In genomic region chr7:70915067-70915466, GRCh38 we compare ENCODE assay signal across 31 cellular contexts.
"Had no signal": no experiment of that assay in that cellular context is flagged by ENCODE, and none has a peak within 500 bp of the region (broad histone marks: within the 10 kb centered on the region; RNA-seq: fewer than 3 reads in every experiment).

No MANE protein-coding gene starts in this region.

- FAIRE-seq: bronchial epithelial cell, TTC549 had no signal

- H3K4me3 ChIP-seq: ascending aorta, cardiac muscle cell had no signal

- H3K4me1 ChIP-seq: ascending aorta had no signal

- ATAC-seq: activated CD8-positive, alpha-beta T cell treated with anti-CD3 and anti-CD28 coated beads for 36 hours; activated naive CD8-positive, alpha-beta T cell treated with anti-CD3 and anti-CD28 coated beads, Interleukin-2, amount 50 U/mL, for 24 hours; activated T-cell treated with anti-CD3 and anti-CD28 coated beads, Interleukin-2, amount 50 U/mL, for 4 hours; activated T-cell treated with anti-CD3 and anti-CD28 coated beads, Interleukin-2, amount 50 U/mL, for 72 hours; activated T-helper 17 cell treated with anti-CD3 and anti-CD28 coated beads, Interleukin-2, amount 50 U/mL, for 72 hours had no signal

- H3K9me3 ChIP-seq: ascending aorta had no signal

- H3K27ac ChIP-seq: ascending aorta, cardiac muscle cell, VCaP had no signal

- DNase-seq: activated B cell treated with CpG ODN at 0.5 μM for 24 hours; activated CD4-positive, alpha-beta memory T cell treated with anti-CD3 and anti-CD28 coated beads for 36 hours; activated CD4-positive, alpha-beta T cell treated with anti-CD3 and anti-CD28 coated beads for 4 hours; activated CD4-positive, alpha-beta T cell treated with anti-CD3 and anti-CD28 coated beads, Interleukin-2, amount 10 ng/mL, durations not matched to agents 24 days and 14 days; activated CD4-positive, alpha-beta T cell treated with anti-CD3 and anti-CD28 coated beads, Interleukin-2, amount 50 U/mL, for 1 hour; activated CD4-positive, alpha-beta T cell treated with anti-CD3 and anti-CD28 coated beads, Interleukin-2, amount 50 U/mL, for 4 hours; activated CD4-positive, CD25-positive, alpha-beta regulatory T cell treated with anti-CD3 and anti-CD28 coated beads, Interleukin-2, amount 50 U/mL, for 72 hours; activated CD8-positive, alpha-beta memory T cell treated with anti-CD3 and anti-CD28 coated beads, Interleukin-2, amount 50 U/mL, for 4 hours; activated CD8-positive, alpha-beta T cell treated with anti-CD3 and anti-CD28 coated beads for 36 hours; activated effector memory CD4-positive, alpha-beta T cell treated with anti-CD3 and anti-CD28 coated beads, Interleukin-2, amount 50 U/mL, for 16 hours; activated naive CD4-positive, alpha-beta T cell treated with anti-CD3 and anti-CD28 coated beads, Interleukin-2, amount 10 ng/mL, durations not matched to agents 7 days and 5 days; activated naive CD4-positive, alpha-beta T cell treated with Interleukin-2 at 50 U/mL for 16 hours; activated naive CD8-positive, alpha-beta T cell treated with anti-CD3 and anti-CD28 coated beads, Interleukin-2, amount 10 ng/mL, durations not matched to agents 7 days and 5 days; activated naive CD8-positive, alpha-beta T cell treated with anti-CD3 and anti-CD28 coated beads, Interleukin-2, amount 50 U/mL, for 24 hours; activated T-cell treated with anti-CD3 and anti-CD28 coated beads for 4 hours; activated T-cell treated with anti-CD3 and anti-CD28 coated beads, Interleukin-2, amount 50 U/mL, for 1 hour; activated T-cell treated with anti-CD3 and anti-CD28 coated beads, Interleukin-2, amount 50 U/mL, for 4 hours; activated T-cell treated with anti-CD3 and anti-CD28 coated beads, Interleukin-2, amount 50 U/mL, for 72 hours; amygdala; anterior cingulate cortex; caudate nucleus; cerebellar nuclear complex; T-helper 1 cell; T-helper 2 cell; T-helper 9 cell had no signal

- H3K36me3 ChIP-seq: ascending aorta, cardiac muscle cell had no signal

- H3K27me3 ChIP-seq: ascending aorta, cardiac muscle cell had no signal
